In genomic region chr2:40315684-40316083, GRCh38 we compare ENCODE assay signal across 1 cellular context.
TF ChIP-seq lines count a peak whose summit lies in the region.

No MANE protein-coding gene starts in this region.

TF ChIP-seq in SK-N-SH treated with all-trans-retinoic acid at 6 μM for 48 hours, 23 proteins besides CTCF, POLR2A, EP300 and RAD21 (continued from another document):
- TF ChIP-seq, protein P1, sequence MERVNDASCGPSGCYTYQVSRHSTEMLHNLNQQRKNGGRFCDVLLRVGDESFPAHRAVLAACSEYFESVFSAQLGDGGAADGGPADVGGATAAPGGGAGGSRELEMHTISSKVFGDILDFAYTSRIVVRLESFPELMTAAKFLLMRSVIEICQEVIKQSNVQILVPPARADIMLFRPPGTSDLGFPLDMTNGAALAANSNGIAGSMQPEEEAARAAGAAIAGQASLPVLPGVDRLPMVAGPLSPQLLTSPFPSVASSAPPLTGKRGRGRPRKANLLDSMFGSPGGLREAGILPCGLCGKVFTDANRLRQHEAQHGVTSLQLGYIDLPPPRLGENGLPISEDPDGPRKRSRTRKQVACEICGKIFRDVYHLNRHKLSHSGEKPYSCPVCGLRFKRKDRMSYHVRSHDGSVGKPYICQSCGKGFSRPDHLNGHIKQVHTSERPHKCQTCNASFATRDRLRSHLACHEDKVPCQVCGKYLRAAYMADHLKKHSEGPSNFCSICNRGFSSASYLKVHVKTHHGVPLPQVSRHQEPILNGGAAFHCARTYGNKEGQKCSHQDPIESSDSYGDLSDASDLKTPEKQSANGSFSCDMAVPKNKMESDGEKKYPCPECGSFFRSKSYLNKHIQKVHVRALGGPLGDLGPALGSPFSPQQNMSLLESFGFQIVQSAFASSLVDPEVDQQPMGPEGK (CRISPR knock-in tag; IDR thresholded peaks at IDR 0.05; ENCODE audit: borderline replicate concordance) = no peak
- no peak for TF ChIP-seq ESRRG (CRISPR knock-in tag; IDR thresholded peaks at IDR 0.05)
